10 cellular contexts compared by ENCODE assay signal in genomic region chr11:44681698-44682097, GRCh38. TPM values are rescaled to one million over a fixed set of nuclear protein-coding genes. Genes with fewer than 3 reads are reported as not detected.
DNase-seq lines count a peak whose midpoint lies in the region; ATAC-seq lines count a peak whose summit lies in the region.
"Had no signal": no experiment of that assay in that cellular context is flagged by ENCODE, and none has a peak within 500 bp of the region (broad histone marks: within the 10 kb centered on the region; RNA-seq: fewer than 3 reads in every experiment).

No MANE protein-coding gene starts in this region.

- in situ Hi-C loops in Caki2 (cut with HindIII; ENCODE audit: low pct_unique_long_range_greater_than_20kb, low sequenced_read_pairs): no loop called here

- no peaks in the 10 kb centered on the region for H3K36me3 Mint-ChIP-seq in activated naive CD8-positive, alpha-beta T cell treated with anti-CD3 and anti-CD28 coated beads, Interleukin-2, amount 50 U/mL, for 24 hours (ENCODE audit: low read depth)

- H3K4me3 Mint-ChIP-seq in activated naive CD8-positive, alpha-beta T cell treated with anti-CD3 and anti-CD28 coated beads, Interleukin-2, amount 50 U/mL, for 24 hours: no peak overlapping the region

- peak overlapping the region; percentile 21 for H3K27ac Mint-ChIP-seq in activated naive CD8-positive, alpha-beta T cell treated with anti-CD3 and anti-CD28 coated beads, Interleukin-2, amount 50 U/mL, for 24 hours

- peaks cover 27% of the 10 kb centered on the region for H3K4me1 Mint-ChIP-seq in activated naive CD8-positive, alpha-beta T cell treated with anti-CD3 and anti-CD28 coated beads, Interleukin-2, amount 50 U/mL, for 24 hours

- peak; percentile 13 for DNase-seq in Caki2 (ENCODE audit: low read depth)
- peak; percentile 88 for DNase-seq in M059J (ENCODE audit: low read depth)
- DNase-seq in activated naive CD8-positive, alpha-beta T cell treated with anti-CD3 and anti-CD28 coated beads, Interleukin-2, amount 50 U/mL, for 24 hours: no peak
- DNase-seq in kidney tubule cell (ENCODE audit: low spot score): peak; percentile 73
- DNase-seq in HK-2 (ENCODE audit: unreplicated experiment): no peak
- no peak for DNase-seq in superior temporal gyrus (ENCODE audit: extremely low spot score)
- DNase-seq: esophagus squamous epithelium, NCI-H510A treated with DMSO at 0.1 percent for 48 hours, right cardiac atrium had no signal

- H3K27me3 Mint-ChIP-seq in activated naive CD8-positive, alpha-beta T cell treated with anti-CD3 and anti-CD28 coated beads, Interleukin-2, amount 50 U/mL, for 24 hours: no peaks in the 10 kb centered on the region

- no peak for ATAC-seq in activated naive CD8-positive, alpha-beta T cell treated with anti-CD3 and anti-CD28 coated beads, Interleukin-2, amount 50 U/mL, for 24 hours
- ATAC-seq in HG02763 (IDR thresholded peaks at IDR 0.05; ENCODE audit: unreplicated experiment): no peak
- ATAC-seq: right cardiac atrium had no signal

- no peaks in the 10 kb centered on the region for H3K9me3 Mint-ChIP-seq in activated naive CD8-positive, alpha-beta T cell treated with anti-CD3 and anti-CD28 coated beads, Interleukin-2, amount 50 U/mL, for 24 hours

RNA-seq across cellular contexts. Expression of gene TSPAN18, which starts 45.1 kb away (rescaled TPM):
- total RNA-seq in Caki2 (2014; rRNA removed; shearing (Covaris generic); ENCODE audit: low replicate concordance): not detected in 2 replicates
- total RNA-seq in M059J (2014; rRNA removed; shearing (Covaris generic)): 1.1 and 2.5 TPM in 2 replicates

Comparison
In these comparisons a context has a peak if more than half of its experiments do, and no peak if none do; other contexts are left out.
1. DNase-seq: peak in Caki2 (single experiment), M059J (single experiment) and kidney tubule cell (single experiment); none in activated naive CD8-positive, alpha-beta T cell treated with anti-CD3 and anti-CD28 coated beads, Interleukin-2, amount 50 U/mL, for 24 hours (single experiment), HK-2 (single experiment) and superior temporal gyrus (single experiment).